In the genomic region with DNA sequence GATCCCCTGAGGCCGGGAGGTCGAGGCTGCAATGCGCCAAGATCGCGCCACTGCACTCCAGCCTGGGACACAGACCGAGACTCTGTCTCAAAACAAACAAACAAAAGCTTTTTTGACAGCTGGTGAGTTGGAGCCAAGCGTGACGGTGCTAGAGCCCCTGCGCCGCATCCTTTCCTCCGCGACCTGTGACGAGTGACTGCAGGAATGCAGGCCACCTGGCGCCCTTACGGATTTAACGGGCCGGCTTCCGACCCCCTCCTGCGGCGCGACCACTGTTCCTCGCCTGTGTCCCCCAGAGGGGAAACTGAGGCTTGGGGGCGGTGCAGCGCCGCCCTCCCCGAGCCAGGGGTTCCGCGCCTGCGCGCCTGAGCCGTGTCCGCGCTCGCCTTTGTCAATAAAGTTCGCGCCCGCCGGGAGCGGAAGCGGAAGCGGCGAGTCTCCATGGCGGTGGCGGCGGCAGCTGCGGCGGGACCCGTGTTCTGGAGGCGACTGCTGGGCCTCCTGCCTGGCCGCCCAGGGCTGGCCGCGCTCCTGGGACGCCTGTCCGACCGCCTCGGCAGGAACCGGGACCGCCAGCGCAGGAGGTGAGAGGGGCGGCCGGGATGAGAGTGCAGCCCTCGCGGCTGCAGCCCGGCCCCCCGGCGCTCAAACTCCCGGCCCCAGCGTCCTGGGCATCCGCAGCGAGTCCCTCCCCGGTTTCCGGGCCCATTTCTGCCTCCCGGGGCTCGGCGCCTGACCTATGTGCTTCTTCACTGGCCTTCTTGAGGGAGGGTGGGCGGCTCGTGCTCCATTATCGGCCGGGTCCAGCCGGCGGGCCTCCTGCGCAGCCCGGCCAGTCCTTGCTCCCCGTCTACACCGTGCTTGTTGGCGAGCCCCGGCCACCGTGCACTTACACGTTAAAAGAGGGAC, we compare ENCODE assay signal across 8 cellular contexts. TPM values are rescaled to one million over a fixed set of nuclear protein-coding genes. Genes with fewer than 3 reads are reported as not detected.
DNase-seq lines count a peak whose midpoint lies in the region; ATAC-seq and TF ChIP-seq lines count a peak whose summit lies in the region.

A gene with protein sequence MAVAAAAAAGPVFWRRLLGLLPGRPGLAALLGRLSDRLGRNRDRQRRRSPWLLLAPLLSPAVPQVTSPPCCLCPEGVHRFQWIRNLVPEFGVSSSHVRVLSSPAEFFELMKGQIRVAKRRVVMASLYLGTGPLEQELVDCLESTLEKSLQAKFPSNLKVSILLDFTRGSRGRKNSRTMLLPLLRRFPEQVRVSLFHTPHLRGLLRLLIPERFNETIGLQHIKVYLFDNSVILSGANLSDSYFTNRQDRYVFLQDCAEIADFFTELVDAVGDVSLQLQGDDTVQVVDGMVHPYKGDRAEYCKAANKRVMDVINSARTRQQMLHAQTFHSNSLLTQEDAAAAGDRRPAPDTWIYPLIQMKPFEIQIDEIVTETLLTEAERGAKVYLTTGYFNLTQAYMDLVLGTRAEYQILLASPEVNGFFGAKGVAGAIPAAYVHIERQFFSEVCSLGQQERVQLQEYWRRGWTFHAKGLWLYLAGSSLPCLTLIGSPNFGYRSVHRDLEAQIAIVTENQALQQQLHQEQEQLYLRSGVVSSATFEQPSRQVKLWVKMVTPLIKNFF (plus strand): TSS at position 425 of the 909 bp plus-strand sequence. CDS start 17 bp downstream, at position 442.

- TF ChIP-seq POLR2A in testis (IDR thresholded peaks at IDR 0.05), result no peak

- DNase-seq in AG04450 (ENCODE audit: low read depth, low spot score) (no peak), SK-N-MC (ENCODE audit: low read depth, low spot score) (no peak), globus pallidus (ENCODE audit: low spot score) (peak; percentile 60), occipital lobe (lab: John Stamatoyannopoulos, UW) (peak; percentile 58), testis (peak; percentile 85)
- DNase-seq in Jurkat, Clone E6-1 (ENCODE audit: low read depth, low spot score), result peak; percentile 60
- peak; percentile 83 for DNase-seq in activated naive CD4-positive, alpha-beta T cell treated with anti-CD3 and anti-CD28 coated beads, Interleukin-2, amount 50 U/mL, for 16 hours

- peak within 1 kb of the TSS; percentile 90 for H3K9ac ChIP-seq in SK-N-MC (ENCODE audit: insufficient read length)

- H3K27me3 ChIP-seq in AG04450 (ENCODE audit: control insufficient read depth, insufficient read depth, low read length), result no peaks in the 10 kb centered on the region
- H3K27me3 ChIP-seq in testis, result no peaks in the 10 kb centered on the region

- intact Hi-C loops in testis (cut with DNase I; ENCODE audit: low total_unique reads), result no loop called here

- H3K36me3 ChIP-seq in SK-N-MC (ENCODE audit: insufficient read depth, low read length) (no peaks in the 10 kb centered on the region), testis (ENCODE audit: low read depth, missing control alignments) (no peaks in the 10 kb centered on the region)

- peaks cover 4% of the 10 kb centered on the region; the same call in 1 of the 2 replicates for H3K9me3 ChIP-seq in AG04450 (ENCODE audit: control insufficient read depth, insufficient read depth, low read length)
- H3K9me3 ChIP-seq in SK-N-MC (ENCODE audit: low read depth, low read length), result no peaks in the 10 kb centered on the region
- no peaks in the 10 kb centered on the region for H3K9me3 ChIP-seq in testis

- peak; percentile 62 for ATAC-seq in GM18907 (IDR thresholded peaks at IDR 0.05; ENCODE audit: unreplicated experiment)

- POLR2A ChIA-PET in AG04450 (lab: Yijun Ruan, JAX), result interaction anchor here (0.6 to 1.4 kb wide), 7 partner anchors 9 to 70 kb away, joined by 3 to 6 read pairs (median 4); no protein-coding TSS in a partner anchor

- TF ChIP-seq CTCF in AG04450 (IDR thresholded peaks at IDR 0.05; ENCODE audit: low read depth, low read length) (no peak), testis (IDR thresholded peaks at IDR 0.05) (no peak)

- H3K4me3 ChIP-seq in AG04450 (ENCODE audit: low read depth, low read length) (peak within 1 kb of the TSS; percentile 89), SK-N-MC (peak within 1 kb of the TSS; percentile 90), testis (peak within 1 kb of the TSS; percentile 93 to 97)
- H3K4me3 ChIP-seq in Jurkat, Clone E6-1 (ENCODE audit: low read length), result peak within 1 kb of the TSS; percentile 75

- peak within 1 kb of the TSS; percentile 98 for H3K27ac ChIP-seq in AG04450 (ENCODE audit: low read depth, low read length)
- peak within 1 kb of the TSS; percentile 40; the same call in 1 of the 2 replicates for H3K27ac ChIP-seq in SK-N-MC
- H3K27ac ChIP-seq in testis, result peak within 1 kb of the TSS; percentile 73 to 86

- CTCF ChIA-PET in AG04450 (lab: Charles Lee), result interaction anchor here (2.1 kb wide), 1 partner anchor 17 kb away, joined by 9 read pairs; no protein-coding TSS in a partner anchor

- H3K4me1 ChIP-seq in testis, result peaks cover 9% of the 10 kb centered on the region

- 3 to 5% methylated on average over 22 to 88 of the region's 89 CpGs for whole genome bisulfite sequencing in testis, 2 donors

RNA-seq across cellular contexts. Expression of the gene that starts here (rescaled TPM):
- polyA plus RNA-seq in AG04450 (2011; rRNA removed), result 31.0 and 31.7 TPM in 2 replicates
- 32.8 and 40.5 TPM in 2 replicates for polyA minus RNA-seq in AG04450 (2011; rRNA and poly(A)+ RNA removed)
- polyA plus RNA-seq in Jurkat, Clone E6-1 (2012; ENCODE audit: insufficient read depth, insufficient read length), result 31.5 TPM
- total RNA-seq in occipital lobe, result 39.0 TPM
- total RNA-seq in testis, result 10 to 100 TPM; 50.4 to 58.4 TPM
- 34.9 TPM for polyA plus RNA-seq in testis (ENCODE audit: insufficient read depth, low read depth, low replicate concordance)

Comparison
In these comparisons a context has a peak if more than half of its experiments do, and no peak if none do; other contexts are left out.
1. DNase-seq: peak in Jurkat, Clone E6-1 (single experiment), activated naive CD4-positive, alpha-beta T cell treated with anti-CD3 and anti-CD28 coated beads, Interleukin-2, amount 50 U/mL, for 16 hours (single experiment), globus pallidus (single experiment), occipital lobe (single experiment) and testis (single experiment); none in AG04450 (single experiment) and SK-N-MC (single experiment).
2. H3K27ac ChIP-seq: peak in every context shown above with its lines; median percentile 98 in AG04450; 80 in testis; 40 in SK-N-MC.
3. Peak in every context shown above with its lines, with median percentiles within 50 percentile points of each other: H3K4me3 ChIP-seq.